In the genomic region with DNA sequence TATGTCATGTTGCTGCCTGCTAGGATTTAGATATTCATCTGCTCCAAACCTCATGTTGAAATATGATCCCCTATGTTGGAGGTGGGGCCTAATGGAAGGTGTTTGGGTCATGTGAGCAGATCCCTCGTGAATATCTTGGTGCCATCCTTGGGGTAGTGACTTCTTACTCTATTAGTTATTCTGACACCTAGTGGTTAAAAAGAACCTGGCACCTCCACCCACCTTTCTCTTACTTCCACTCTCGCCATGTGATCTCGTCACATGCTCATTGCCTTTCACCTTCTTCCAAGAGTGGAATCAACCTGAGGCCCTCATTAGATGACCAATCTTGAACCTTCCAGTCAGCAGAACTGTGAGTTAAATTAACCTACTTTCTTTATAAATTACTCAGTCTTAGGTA, we compare ENCODE assay signal across 1 cellular context.
TF ChIP-seq lines count a peak whose summit lies in the region.

No MANE protein-coding gene starts in this region.

TF ChIP-seq in H1, 55 proteins besides CTCF, POLR2A, EP300 and RAD21 (continued from another document):
- TF ChIP-seq KDM4A (IDR thresholded peaks at IDR 0.05; ENCODE audit: low read depth, low read length, severe bottlenecking) (no peak), CHD2 (IDR thresholded peaks at IDR 0.05; ENCODE audit: low read length) (no peak), YY1 (IDR thresholded peaks at IDR 0.05; ENCODE audit: low read depth, low read length) (no peak), KDM5A (IDR thresholded peaks at IDR 0.05; ENCODE audit: low read length) (no peak)
- TF ChIP-seq, protein P1, sequence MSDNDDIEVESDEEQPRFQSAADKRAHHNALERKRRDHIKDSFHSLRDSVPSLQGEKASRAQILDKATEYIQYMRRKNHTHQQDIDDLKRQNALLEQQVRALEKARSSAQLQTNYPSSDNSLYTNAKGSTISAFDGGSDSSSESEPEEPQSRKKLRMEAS (IDR thresholded peaks at IDR 0.05) = peak; percentile 48; the same call in 1 of the 2 replicates
